8 cellular contexts compared by ENCODE assay signal in the genomic region with DNA sequence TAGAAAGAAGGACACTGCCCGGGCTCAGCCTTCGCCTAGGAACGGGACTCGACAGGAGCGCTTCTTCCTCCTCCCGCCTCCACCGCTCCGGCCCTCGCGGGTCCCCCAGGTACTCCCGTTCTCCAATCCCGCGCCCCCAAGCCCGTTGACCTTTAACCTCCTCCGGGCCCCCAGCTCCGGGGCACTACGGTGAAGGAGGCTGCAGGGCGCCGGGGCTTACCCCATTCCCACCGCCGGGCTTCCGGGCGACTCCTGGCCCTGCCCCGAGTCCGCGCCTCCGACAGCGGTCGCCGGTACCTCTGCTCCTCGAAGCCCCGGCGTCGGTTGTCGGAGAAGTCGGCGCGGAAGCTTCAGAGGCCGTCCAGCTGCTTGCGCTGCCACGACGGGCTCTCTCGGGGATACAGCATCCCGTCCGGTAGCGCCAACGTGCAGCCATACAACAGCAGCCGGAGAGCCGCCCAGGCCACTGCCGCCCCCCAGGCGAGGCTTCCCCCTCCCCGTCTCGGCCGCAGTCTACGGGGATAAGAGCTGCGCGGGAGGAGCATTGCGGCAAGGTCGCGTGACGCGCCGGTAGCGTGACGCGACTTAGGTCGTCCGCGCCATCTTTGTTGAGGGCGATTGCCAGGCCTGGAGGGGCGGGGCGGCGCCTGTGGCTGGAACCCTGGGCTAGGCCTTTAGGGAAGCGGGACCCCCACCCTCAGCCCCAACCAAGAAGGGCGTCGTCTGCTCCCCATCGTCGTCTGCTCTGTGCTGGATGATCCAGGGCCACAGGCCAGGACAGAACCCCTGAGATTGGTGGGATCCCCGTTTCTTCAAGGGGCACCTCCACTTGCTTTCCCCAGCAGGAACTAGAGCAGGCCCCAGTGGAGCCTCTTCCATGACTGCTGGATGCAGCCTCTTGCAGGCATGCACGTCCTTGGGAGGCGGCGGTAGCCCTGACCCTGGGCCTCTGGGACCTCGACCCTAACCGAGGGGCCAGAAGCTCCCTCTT. TPM values are rescaled to one million over a fixed set of nuclear protein-coding genes. Genes with fewer than 3 reads are reported as not detected.
DNase-seq lines count a peak whose midpoint lies in the region; ATAC-seq, FAIRE-seq and TF ChIP-seq lines count a peak whose summit lies in the region.

No MANE protein-coding gene starts in this region.

- no peak for TF ChIP-seq EP300 in gastroesophageal sphincter (IDR thresholded peaks at IDR 0.05)

- peak overlapping the region; percentile 75 for H3K4me3 Mint-ChIP-seq in activated naive CD4-positive, alpha-beta T cell treated with anti-CD3 and anti-CD28 coated beads, Interleukin-2, amount 10 ng/mL, durations not matched to agents 7 days and 5 days

- H3K4ac ChIP-seq in neuronal stem cell (ENCODE audit: low read length) = peak overlapping the region; percentile 5

- no peaks in the 10 kb centered on the region for H3K9me2 ChIP-seq in MM.1S (replicated peaks; ENCODE audit: insufficient read depth, low read length)

- H4K20me1 ChIP-seq in MM.1S (ENCODE audit: insufficient read depth, low read length) = no peaks in the 10 kb centered on the region

- peak overlapping the region; percentile 93; the same call in 1 of the 2 replicates for H3K4me2 ChIP-seq in MM.1S (ENCODE audit: low read depth, low read length)
- peak overlapping the region; percentile 77 for H3K4me2 ChIP-seq in neuronal stem cell (ENCODE audit: insufficient read depth, low read length, poor library complexity, severe bottlenecking)

- peak overlapping the region; percentile 82 for H3K4me3 ChIP-seq in MM.1S (ENCODE audit: low read length)
- peak overlapping the region; percentile 64 to 91 for H3K4me3 ChIP-seq in gastroesophageal sphincter
- peak overlapping the region; percentile 77 to 89 for H3K4me3 ChIP-seq in neuronal stem cell (ENCODE audit: low read length in 2 of 2)

- H3K36me3 ChIP-seq in MM.1S (replicated peaks; ENCODE audit: insufficient read depth, low read length) = no peaks in the 10 kb centered on the region
- H3K36me3 ChIP-seq in gastroesophageal sphincter = peaks cover 0 to 31% of the 10 kb centered on the region in 2 donors
- H3K36me3 ChIP-seq in neuronal stem cell (replicated peaks in 1 of 2; ENCODE audit: control insufficient read depth in 2 of 2, insufficient read depth in 2 of 2, low read length in 2 of 2) = peaks cover 9 to 33% of the 10 kb centered on the region in 2 donors

- H3K27me3 Mint-ChIP-seq in activated naive CD4-positive, alpha-beta T cell treated with anti-CD3 and anti-CD28 coated beads, Interleukin-2, amount 10 ng/mL, durations not matched to agents 7 days and 5 days = peaks cover 6% of the 10 kb centered on the region

- peak; percentile 55 to 70 for TF ChIP-seq POLR2A in gastroesophageal sphincter (IDR thresholded peaks at IDR 0.05)

- no peaks in the 10 kb centered on the region for H3F3A ChIP-seq in MM.1S (ENCODE audit: insufficient read depth, low read length)

- peaks cover 20% of the 10 kb centered on the region for H3K36me3 Mint-ChIP-seq in activated naive CD4-positive, alpha-beta T cell treated with anti-CD3 and anti-CD28 coated beads, Interleukin-2, amount 10 ng/mL, durations not matched to agents 7 days and 5 days

- H3K79me2 ChIP-seq in MM.1S (ENCODE audit: low read length) = peaks cover 21% of the 10 kb centered on the region

- H2BK120ac ChIP-seq in neuronal stem cell (ENCODE audit: low read depth, low read length) = peak overlapping the region; percentile 26

- no peak for FAIRE-seq in D721Med (lab: Jason Lieb, UNC)

- H4K8ac ChIP-seq in neuronal stem cell (ENCODE audit: low read depth, low read length) = peak overlapping the region; percentile 94

- H3K4me1 Mint-ChIP-seq in activated naive CD4-positive, alpha-beta T cell treated with anti-CD3 and anti-CD28 coated beads, Interleukin-2, amount 10 ng/mL, durations not matched to agents 7 days and 5 days = peaks cover 23% of the 10 kb centered on the region

- no peaks in the 10 kb centered on the region for H3K9me3 Mint-ChIP-seq in activated naive CD4-positive, alpha-beta T cell treated with anti-CD3 and anti-CD28 coated beads, Interleukin-2, amount 10 ng/mL, durations not matched to agents 7 days and 5 days

- H3K27ac Mint-ChIP-seq in activated naive CD4-positive, alpha-beta T cell treated with anti-CD3 and anti-CD28 coated beads, Interleukin-2, amount 10 ng/mL, durations not matched to agents 7 days and 5 days = peak overlapping the region; percentile 86

- H3K23ac ChIP-seq in neuronal stem cell (ENCODE audit: low read depth, low read length, poor library complexity) = peak overlapping the region; percentile 95

- H2BK12ac ChIP-seq in neuronal stem cell (ENCODE audit: low read length) = no peak overlapping the region

- H3K27me3 ChIP-seq in MM.1S (replicated peaks; ENCODE audit: insufficient read depth, low read length) (no peaks in the 10 kb centered on the region), gastroesophageal sphincter (no peaks in the 10 kb centered on the region), neuronal stem cell (ENCODE audit: control insufficient read depth in 3 of 3, insufficient read depth in 3 of 3, low read depth in 1 of 3, low read length in 3 of 3) (no peaks in the 10 kb centered on the region)

- H3K14ac ChIP-seq in neuronal stem cell (ENCODE audit: low read length) = peak overlapping the region; percentile 87

- in situ Hi-C loops in SK-MEL-5 (cut with HindIII; ENCODE audit: low pct_unique_long_range_greater_than_20kb, low sequenced_read_pairs) = no loop called here

- CTCF ChIA-PET in activated naive CD4-positive, alpha-beta T cell treated with anti-CD3 and anti-CD28 coated beads, Interleukin-2, amount 10 ng/mL, durations not matched to agents 7 days and 5 days (lab: Charles Lee) = interaction anchor here (0.7 to 1.0 kb wide), 2 partner anchors 11 to 49 kb away, joined by 3 read pairs; no protein-coding TSS in a partner anchor

- peak; percentile 95 for DNase-seq in D721Med (ENCODE audit: insufficient read length, low spot score)
- DNase-seq in MM.1S = peak; percentile 87
- peak; percentile 87 for DNase-seq in SK-MEL-5 (ENCODE audit: low read depth, low spot score)
- peak; percentile 90 for DNase-seq in activated naive CD4-positive, alpha-beta T cell treated with anti-CD3 and anti-CD28 coated beads, Interleukin-2, amount 10 ng/mL, durations not matched to agents 7 days and 5 days
- peak; percentile 86 for DNase-seq in neuronal stem cell (ENCODE audit: low spot score)
- peak; percentile 62 for DNase-seq in stromal cell of bone marrow (ENCODE audit: low read depth)

- H3K79me1 ChIP-seq in neuronal stem cell (ENCODE audit: low read depth, low read length) = peaks cover 9% of the 10 kb centered on the region

- no peak overlapping the region for H4K91ac ChIP-seq in neuronal stem cell (ENCODE audit: low read depth, low read length, poor library complexity)

- H2BK15ac ChIP-seq in neuronal stem cell (ENCODE audit: low read length) = peak overlapping the region; percentile 14

- H3K27ac ChIP-seq in MM.1S (ENCODE audit: low read length) (peak overlapping the region; percentile 37; the same call in 1 of the 2 replicates), gastroesophageal sphincter (peak overlapping the region; percentile 26 to 84 (median 82)), neuronal stem cell (replicated peaks; ENCODE audit: low read length) (no peak overlapping the region)

- H2AK5ac ChIP-seq in neuronal stem cell (ENCODE audit: low read depth, low read length) = peak overlapping the region; percentile 75

- ATAC-seq in GM21717 (IDR thresholded peaks at IDR 0.05; ENCODE audit: unreplicated experiment) = peak; percentile 80
- peak; percentile 96 for ATAC-seq in gastroesophageal sphincter

- WGBS in gastroesophageal sphincter (ENCODE audit: low coverage in 1 of 2), 2 donors = 0 to 11% methylated on average over 6 to 13 of the region's 84 CpGs
- no CpG with 5 or more reads among the region's 84 CpGs for WGBS in neuronal stem cell (ENCODE audit: extremely low coverage in 2 of 2, insufficient read length in 2 of 2, insufficient replicate concordance in 1 of 2), 2 donors

- H2BK5ac ChIP-seq in neuronal stem cell (ENCODE audit: low read length) = peak overlapping the region; percentile 8

- no peak for TF ChIP-seq CTCF in D721Med (IDR thresholded peaks at IDR 0.05; ENCODE audit: insufficient read depth, missing control alignments)
- no peak for TF ChIP-seq CTCF in MM.1S (IDR thresholded peaks at IDR 0.05; ENCODE audit: low read length)
- TF ChIP-seq CTCF in gastroesophageal sphincter (IDR thresholded peaks at IDR 0.05) = no peak

- H3K4me1 ChIP-seq in MM.1S (ENCODE audit: low read length) (peaks cover 7% of the 10 kb centered on the region), gastroesophageal sphincter (peaks cover 0 to 23% (median 8%) of the 10 kb centered on the region in 3 donors), neuronal stem cell (ENCODE audit: control insufficient read depth in 2 of 2, insufficient read depth in 1 of 2, low read depth in 1 of 2, low read length in 2 of 2) (peaks cover 0 to 2% of the 10 kb centered on the region in 2 donors)

- H3K9ac ChIP-seq in MM.1S (ENCODE audit: low read length) (peak overlapping the region; percentile 84), neuronal stem cell (ENCODE audit: low read depth, low read length, poor library complexity) (peak overlapping the region; percentile 93)

- peak overlapping the region; percentile 98 for H2AFZ ChIP-seq in MM.1S (ENCODE audit: low read length)
- peak overlapping the region; percentile 100 for H2AFZ ChIP-seq in neuronal stem cell (ENCODE audit: low read length)

- no peaks in the 10 kb centered on the region for H3K9me3 ChIP-seq in MM.1S (replicated peaks; ENCODE audit: insufficient read depth, low read length)
- H3K9me3 ChIP-seq in gastroesophageal sphincter = no peaks in the 10 kb centered on the region
- no peaks in the 10 kb centered on the region for H3K9me3 ChIP-seq in neuronal stem cell (replicated peaks in 1 of 2; ENCODE audit: control insufficient read depth in 2 of 2, insufficient read depth in 1 of 2, low read depth in 1 of 2, low read length in 2 of 2)

- peak overlapping the region; percentile 95 for H3K18ac ChIP-seq in neuronal stem cell (ENCODE audit: low read length)

RNA-seq across cellular contexts. Expression of a gene that starts 26.3 kb away (rescaled TPM):
- total RNA-seq in SK-MEL-5 (2014; rRNA removed; shearing (Covaris generic)) = not detected in 2 replicates
- not detected in 2 replicates for polyA plus RNA-seq in SK-MEL-5 (2015; cell fraction: cytosol; rRNA removed)
- polyA plus RNA-seq in SK-MEL-5 (2015; cell fraction: nucleus; rRNA removed) = not detected in 2 replicates
- under 1 TPM in 1 of 4 donors, not detected in 3; 0.27 TPM for total RNA-seq in gastroesophageal sphincter
- polyA plus RNA-seq in neuronal stem cell (2013, experiment 1 of 2) = not detected
- not detected for polyA plus RNA-seq in neuronal stem cell (2013, experiment 2 of 2)

RNA-seq across cellular contexts. Expression of a gene that starts 33.8 kb away (rescaled TPM):
- total RNA-seq in SK-MEL-5 (2014; rRNA removed; shearing (Covaris generic)) = 5.2 and 5.7 TPM in 2 replicates
- 3.8 and 5.0 TPM in 2 replicates for polyA plus RNA-seq in SK-MEL-5 (2015; cell fraction: cytosol; rRNA removed)
- 7.8 and 8.1 TPM in 2 replicates for polyA plus RNA-seq in SK-MEL-5 (2015; cell fraction: nucleus; rRNA removed)
- total RNA-seq in gastroesophageal sphincter = 1 to 10 TPM; 3.5 to 8.0 (median 5.5) TPM
- 2.8 TPM for polyA plus RNA-seq in neuronal stem cell (2013, experiment 1 of 2)
- 3.0 TPM for polyA plus RNA-seq in neuronal stem cell (2013, experiment 2 of 2)

RNA-seq across cellular contexts. Expression of a gene that starts 37.1 kb away (rescaled TPM):
- total RNA-seq in SK-MEL-5 (2014; rRNA removed; shearing (Covaris generic)) = not detected in 2 replicates
- polyA plus RNA-seq in SK-MEL-5 (2015; cell fraction: cytosol; rRNA removed) = not detected in 2 replicates
- 0.44 TPM in 1 of 2 replicates, not detected in the other for polyA plus RNA-seq in SK-MEL-5 (2015; cell fraction: nucleus; rRNA removed)
- total RNA-seq in gastroesophageal sphincter = 1 to 10 TPM in 1 of 4 donors, not detected in 3; 1.9 TPM
- polyA plus RNA-seq in neuronal stem cell (2013, experiment 1 of 2) = 0.35 TPM
- polyA plus RNA-seq in neuronal stem cell (2013, experiment 2 of 2) = 0.42 TPM

RNA-seq across cellular contexts. Expression of a gene that starts 45.7 kb away (rescaled TPM):
- not detected in 2 replicates for total RNA-seq in SK-MEL-5 (2014; rRNA removed; shearing (Covaris generic))
- polyA plus RNA-seq in SK-MEL-5 (2015; cell fraction: cytosol; rRNA removed) = not detected in 2 replicates
- polyA plus RNA-seq in SK-MEL-5 (2015; cell fraction: nucleus; rRNA removed) = not detected in 2 replicates
- under 1 TPM in 2 of 4 donors, not detected in 2; 0.54 to 0.81 TPM for total RNA-seq in gastroesophageal sphincter
- 3.0 TPM for polyA plus RNA-seq in neuronal stem cell (2013, experiment 1 of 2)
- polyA plus RNA-seq in neuronal stem cell (2013, experiment 2 of 2) = 2.8 TPM

RNA-seq across cellular contexts. Expression of a gene that starts 50.7 kb away (rescaled TPM):
- 76.0 and 90.5 TPM in 2 replicates for total RNA-seq in SK-MEL-5 (2014; rRNA removed; shearing (Covaris generic))
- polyA plus RNA-seq in SK-MEL-5 (2015; cell fraction: cytosol; rRNA removed) = 197 and 213 TPM in 2 replicates
- polyA plus RNA-seq in SK-MEL-5 (2015; cell fraction: nucleus; rRNA removed) = 60.0 and 63.5 TPM in 2 replicates
- total RNA-seq in gastroesophageal sphincter = 10 to 100 TPM in 3 of 4 donors, 1 to 10 TPM in 1; 2.0 to 40.6 (median 28.1) TPM
- polyA plus RNA-seq in neuronal stem cell (2013, experiment 1 of 2) = 84.6 TPM
- 88.1 TPM for polyA plus RNA-seq in neuronal stem cell (2013, experiment 2 of 2)
